25 cellular contexts compared by ENCODE assay signal in genomic region chr20:58547527-58548475, GRCh38. TPM values are rescaled to one million over a fixed set of nuclear protein-coding genes. Genes with fewer than 3 reads are reported as not detected.
DNase-seq lines count a peak whose midpoint lies in the region; ATAC-seq and TF ChIP-seq lines count a peak whose summit lies in the region.
"Had no signal": no experiment of that assay in that cellular context is flagged by ENCODE, and none has a peak within 500 bp of the region (broad histone marks: within the 10 kb centered on the region; RNA-seq: fewer than 3 reads in every experiment).

No MANE protein-coding gene starts in this region.

- TF ChIP-seq CTCF in right atrium auricular region (IDR thresholded peaks at IDR 0.05) (no peak), testis (IDR thresholded peaks at IDR 0.05) (no peak)

- H3K27ac ChIP-seq in right atrium auricular region (no peak overlapping the region), testis (no peak overlapping the region)
- H3K27ac ChIP-seq: heart right ventricle, parathyroid adenoma had no signal

- H3K27me3 ChIP-seq in right atrium auricular region (no peaks in the 10 kb centered on the region), testis (no peaks in the 10 kb centered on the region)

- WGBS in testis, 2 donors: 87 to 88% methylated on average over 14 of the region's 14 CpGs

- H3K36me3 ChIP-seq in right atrium auricular region: no peaks in the 10 kb centered on the region
- H3K36me3 ChIP-seq in testis (ENCODE audit: low read depth, missing control alignments): no peaks in the 10 kb centered on the region
- H3K36me3 ChIP-seq: HAP-1, heart right ventricle had no signal

- DNase-seq in right atrium auricular region (ENCODE audit: low spot score) (peak; percentile 4), Right ventricle myocardium inferior (ENCODE audit: missing footprints) (no peak), amniotic epithelial cell (ENCODE audit: low read depth) (peak; percentile 28), hepatic stellate cell (ENCODE audit: low spot score) (peak; percentile 47), testis (no peak), GM19238 (ENCODE audit: insufficient read length, low spot score) (no peak), NCI-H2171 (lab: John Stamatoyannopoulos, UW) (no peak), NCI-H2107 (lab: John Stamatoyannopoulos, UW) (no peak)
- DNase-seq: activated CD8-positive, alpha-beta memory T cell treated with anti-CD3 and anti-CD28 coated beads for 24 hours; central memory CD4-positive, alpha-beta T cell; DMS153; effector CD4-positive, alpha-beta T cell; heart right ventricle; MV-4-11; naive B cell; NCI-H2029 treated with DMSO at 0.1 percent for 48 hours; NCI-H526; OCI-M1; stimulated activated CD4-positive, alpha-beta T cell treated with anti-CD3 and anti-CD28 coated beads, Interleukin-4, amount 100 ng/mL, for 4 hours had no signal

- H3K4me3 ChIP-seq in right atrium auricular region (no peak overlapping the region), testis (no peak overlapping the region)
- H3K4me3 ChIP-seq: HAP-1, heart right ventricle, K562, skin epidermis had no signal

- H3K4me1 ChIP-seq in right atrium auricular region (no peaks in the 10 kb centered on the region), testis (no peaks in the 10 kb centered on the region)
- H3K4me1 ChIP-seq: HAP-1, heart right ventricle, parathyroid adenoma had no signal

- no peak for TF ChIP-seq POLR2A in testis (IDR thresholded peaks at IDR 0.05)

- intact Hi-C loops in Right ventricle myocardium inferior (cut with DNase I): no loop called here
- intact Hi-C loops in testis (cut with DNase I; ENCODE audit: low total_unique reads): no loop called here

- H3K9me3 ChIP-seq in right atrium auricular region: no peaks in the 10 kb centered on the region
- no peaks in the 10 kb centered on the region for H3K9me3 ChIP-seq in testis
- H3K9me3 ChIP-seq: HAP-1, heart right ventricle had no signal

- no peak for ATAC-seq in Right ventricle myocardium inferior
- ATAC-seq: heart right ventricle, K562 had no signal

RNA-seq across cellular contexts. Expression of gene APCDD1L, which starts 32.6 kb away (rescaled TPM):
- total RNA-seq in right atrium auricular region (1 to 10 TPM in 1 of 2 donors, under 1 TPM in 1; 0.89 to 1.5 TPM), Right ventricle myocardium inferior (0.32 TPM), testis (under 1 TPM in 1 of 2 donors, not detected in 1; 0.12 TPM)
- 0.20 TPM for polyA plus RNA-seq in testis (ENCODE audit: insufficient read depth, low read depth, low replicate concordance)
- total RNA-seq: A673; activated T-helper 1 cell treated with anti-CD3 and anti-CD28 coated beads, Interleukin-12 subunit alpha, Interleukin-12 subunit beta, Interleukin-2, Interleukin-4 antibody, amounts not matched to agents 30 ng/mL and 10 ng/mL and 1 ng/mL, durations not matched to agents 14 hours and 24 hours and 36 hours; K562 had no signal
- polyA plus RNA-seq: K562 had no signal

Comparison
In these comparisons a context has a peak if more than half of its experiments do, and no peak if none do; other contexts are left out.
1. DNase-seq: peak in right atrium auricular region (single experiment), amniotic epithelial cell (single experiment) and hepatic stellate cell (single experiment); none in Right ventricle myocardium inferior (single experiment), testis (single experiment), GM19238 (single experiment), NCI-H2171 (single experiment) and NCI-H2107 (single experiment).